Comparison of ENCODE assay signal across 29 cellular contexts in the genomic region with DNA sequence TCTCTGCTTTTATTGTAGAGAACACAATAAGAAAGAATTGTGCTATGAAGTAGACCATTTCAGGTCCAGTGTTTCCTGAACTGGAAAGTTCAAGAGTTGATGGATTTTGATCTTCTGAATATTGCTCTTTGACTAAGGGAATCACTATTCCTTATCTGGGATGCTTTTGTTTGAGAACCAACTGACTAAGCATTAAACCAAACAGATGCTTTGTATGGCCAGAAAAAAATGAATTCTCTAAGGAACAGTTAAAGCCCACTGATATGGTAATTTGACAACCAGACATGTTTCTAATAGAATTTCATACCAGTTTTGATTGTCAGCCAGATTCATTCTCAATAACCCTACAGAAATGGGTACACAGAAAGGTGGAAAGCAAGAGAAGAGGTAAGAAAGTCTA.
"Had no signal": no experiment of that assay in that cellular context is flagged by ENCODE, and none has a peak within 500 bp of the region (broad histone marks: within the 10 kb centered on the region; RNA-seq: fewer than 3 reads in every experiment).

No MANE protein-coding gene starts in this region.

- H3K4me1 ChIP-seq: left lung, lower lobe of right lung, prostate gland, suprapubic skin, tibial artery, upper lobe of right lung had no signal

- H3K4me1 Mint-ChIP-seq: immature natural killer cell, mesothelial cell of epicardium, naive B cell, natural killer cell had no signal

- H3K27ac ChIP-seq: left lung, lower lobe of right lung, ovary, prostate gland, skin epidermis, suprapubic skin, thoracic aorta, tibial artery, upper lobe of right lung had no signal

- H3K9me3 ChIP-seq: lower lobe of right lung, ovary, prostate gland, suprapubic skin, tibial artery, upper lobe of right lung had no signal

- DNase-seq: hypothalamus; immature natural killer cell; kidney; left colon; left lung; lower lobe of right lung; mammary epithelial cell; mesenchymal stem cell; naive B cell; natural killer cell; ovary; posterior cingulate gyrus; retina; right cardiac atrium; stimulated activated CD4-positive, alpha-beta T cell treated with anti-CD3 and anti-CD28 coated beads, Interleukin-12 subunit alpha, Interleukin-12 subunit beta, amount 100 ng/mL, for 4 hours; stimulated activated CD4-positive, alpha-beta T cell treated with anti-CD3 and anti-CD28 coated beads, Interleukin-15, amount 100 ng/mL, for 24 hours; stimulated activated CD4-positive, alpha-beta T cell treated with anti-CD3 and anti-CD28 coated beads, Interleukin-2, amount 100 ng/mL, for 24 hours; stimulated activated CD4-positive, alpha-beta T cell treated with anti-CD3 and anti-CD28 coated beads, Interleukin-4, amount 100 ng/mL, for 1 hour; stimulated activated naive CD4-positive, alpha-beta T cell; tibial artery; trophoblast cell; upper lobe of right lung had no signal

- H3K27ac Mint-ChIP-seq: immature natural killer cell; mesothelial cell of epicardium; naive B cell; natural killer cell; nephron progenitor cell; stimulated activated naive CD8-positive, alpha-beta T cell treated with anti-CD3 and anti-CD28 coated beads, Interleukin-15, Interleukin-2, amounts not matched to agents 100 ng/mL and 50 ng/mL, for 24 hours had no signal

- H3K4me3 ChIP-seq: left lung, lower lobe of right lung, ovary, prostate gland, skin epidermis, suprapubic skin, thoracic aorta, tibial artery, upper lobe of right lung had no signal

- H3K27me3 Mint-ChIP-seq: naive B cell; stimulated activated naive CD8-positive, alpha-beta T cell treated with anti-CD3 and anti-CD28 coated beads, Interleukin-15, Interleukin-2, amounts not matched to agents 100 ng/mL and 50 ng/mL, for 24 hours had no signal

- H3K36me3 ChIP-seq: left lung, lower lobe of right lung, ovary, prostate gland, suprapubic skin, thoracic aorta, tibial artery, upper lobe of right lung had no signal

- H3K27me3 ChIP-seq: left lung, ovary, suprapubic skin, tibial artery, upper lobe of right lung had no signal

- H3K36me3 Mint-ChIP-seq: immature natural killer cell, mesothelial cell of epicardium, naive B cell, natural killer cell had no signal

- H3K4me3 Mint-ChIP-seq: immature natural killer cell; mesothelial cell of epicardium; naive B cell; natural killer cell; nephron progenitor cell; stimulated activated naive CD8-positive, alpha-beta T cell treated with anti-CD3 and anti-CD28 coated beads, Interleukin-15, Interleukin-2, amounts not matched to agents 100 ng/mL and 50 ng/mL, for 24 hours had no signal
